Comparison of ENCODE assay signal across 1 cellular context in genomic region chr14:99571303-99571986, GRCh38.
TF ChIP-seq lines count a peak whose summit lies in the region.

No MANE protein-coding gene starts in this region.

TF ChIP-seq in HEK293, 187 proteins besides CTCF, POLR2A, EP300 and RAD21 (continued from another document):
- TF ChIP-seq ZNF785 (tag by site-specific recombination; IDR thresholded peaks at IDR 0.05) (no peak), ZBTB6 (tag by site-specific recombination; IDR thresholded peaks at IDR 0.05) (0 out of 2 replicates have a peak, but pooled peaks have one; percentile 21), ZBTB48 (tag by site-specific recombination; IDR thresholded peaks at IDR 0.05) (no peak)
